8 cellular contexts compared by ENCODE assay signal in genomic region chr16:67537636-67538591, GRCh38. TPM values are rescaled to one million over a fixed set of nuclear protein-coding genes. Genes with fewer than 3 reads are reported as not detected.
DNase-seq lines count a peak whose midpoint lies in the region; ATAC-seq and TF ChIP-seq lines count a peak whose summit lies in the region.

No MANE protein-coding gene starts in this region.

- CTCF ChIA-PET in WTC11 (lab: Charles Lee): interaction anchor here (0.6 to 13.9 kb wide), 18 partner anchors 9 to 447 kb away, joined by 3 to 184 read pairs (median 4); partner anchors contain the start of genes ATP6V0D1, C16orf86, CARMIL2 and ENKD1

- DNase-seq in AG20443 (ENCODE audit: low spot score) (peak; percentile 71), H7 (peak; percentile 90), WTC11 (ENCODE audit: low spot score) (peak; percentile 42), NCI-H1105 (lab: John Stamatoyannopoulos, UW) (no peak), NCI-H1930 (lab: John Stamatoyannopoulos, UW) (no peak)
- peak; percentile 33 to 47 for DNase-seq in stimulated activated CD8-positive, alpha-beta memory T cell treated with anti-CD3 and anti-CD28 coated beads, Interleukin-15, amount 100 ng/mL, for 4 hours (ENCODE audit: low read depth in 2 of 2)

- H3K9me3 ChIP-seq in liver (ENCODE audit: control insufficient read depth in 4 of 4, low read length in 3 of 4): no peaks in the 10 kb centered on the region

- WGBS in liver: 1% methylated on average over 97 of the region's 97 CpGs

- peak overlapping the region; percentile 67 for H3K4me3 ChIP-seq in H7 (ENCODE audit: insufficient read depth, low read depth, low read length)
- H3K4me3 ChIP-seq in liver (ENCODE audit: low read depth in 1 of 3, low read length in 3 of 3): peak overlapping the region; percentile 44 to 64 (median 49)

- no peak for TF ChIP-seq RAD21 in liver (IDR thresholded peaks at IDR 0.05)

- TF ChIP-seq CTCF in WTC11 (IDR thresholded peaks at IDR 0.05): no peak
- no peak for TF ChIP-seq CTCF in liver (IDR thresholded peaks at IDR 0.05; ENCODE audit: low read depth, low read length, missing input control)

- H3K9ac ChIP-seq in liver (ENCODE audit: low read depth in 1 of 2, low read length in 2 of 2): peak overlapping the region in 1 of 2 donors; percentile 17

- H3K27ac ChIP-seq in cingulate gyrus (ENCODE audit: low read depth, low read length) (peak overlapping the region; percentile 84), liver (ENCODE audit: low read depth in 1 of 2, low read length in 2 of 2) (peak overlapping the region; percentile 75 to 77)

- peaks cover 2 to 24% (median 17%) of the 10 kb centered on the region in 4 donors for H3K4me1 ChIP-seq in liver (ENCODE audit: control insufficient read depth in 4 of 4, insufficient read depth in 4 of 4, low read length in 3 of 4)

- H3K9me3 Mint-ChIP-seq in WTC11: no peaks in the 10 kb centered on the region

- peaks cover 10% of the 10 kb centered on the region for H3K36me3 ChIP-seq in H7 (replicated peaks; ENCODE audit: control insufficient read depth, insufficient read depth, low read length)
- H3K36me3 ChIP-seq in liver (ENCODE audit: control insufficient read depth in 4 of 4, insufficient read depth in 3 of 4, low read depth in 1 of 4, low read length in 3 of 4): peaks cover 6 to 21% (median 9%) of the 10 kb centered on the region in 4 donors

- POLR2A ChIA-PET in WTC11 (lab: Charles Lee): interaction anchor here (1.0 kb wide), 1 partner anchor 9 kb away, joined by 3 read pairs; no protein-coding TSS in a partner anchor

- ATAC-seq in WTC11: no peak

- H3K36me3 Mint-ChIP-seq in WTC11: peaks cover 2% of the 10 kb centered on the region; the same call in 1 of the 2 replicates

- no peak overlapping the region for H3K27ac Mint-ChIP-seq in WTC11

- peaks cover 14% of the 10 kb centered on the region for H3K4me1 Mint-ChIP-seq in WTC11

- H3K27me3 ChIP-seq in H7 (ENCODE audit: control insufficient read depth, insufficient read depth, low read length): peaks cover 53% of the 10 kb centered on the region
- no peaks in the 10 kb centered on the region for H3K27me3 ChIP-seq in liver (ENCODE audit: control insufficient read depth in 4 of 4, insufficient read depth in 4 of 4, low read length in 3 of 4)

- H3K27me3 Mint-ChIP-seq in WTC11 (ENCODE audit: low read depth): peaks cover 90% of the 10 kb centered on the region

- peak overlapping the region; percentile 76 for H3K4me3 Mint-ChIP-seq in WTC11

TF ChIP-seq in WTC11, 78 proteins besides CTCF, POLR2A, EP300 and RAD21:
- TF ChIP-seq TEAD1 (CRISPR knock-in tag; IDR thresholded peaks at IDR 0.05) (no peak), RELA (CRISPR knock-in tag; IDR thresholded peaks at IDR 0.05; ENCODE audit: borderline replicate concordance) (no peak), ZNF219 (CRISPR knock-in tag; IDR thresholded peaks at IDR 0.05; ENCODE audit: borderline replicate concordance) (no peak), ZNF671 (CRISPR knock-in tag; IDR thresholded peaks at IDR 0.05) (no peak), JUN (CRISPR knock-in tag; IDR thresholded peaks at IDR 0.05) (no peak), MXD4 (CRISPR knock-in tag; IDR thresholded peaks at IDR 0.05; ENCODE audit: borderline replicate concordance) (no peak), ESRRA (CRISPR knock-in tag; IDR thresholded peaks at IDR 0.05; ENCODE audit: borderline replicate concordance) (no peak), TEAD4 (CRISPR knock-in tag; IDR thresholded peaks at IDR 0.05) (no peak), TP53 (CRISPR knock-in tag; IDR thresholded peaks at IDR 0.05) (no peak), NFATC4 (CRISPR knock-in tag; IDR thresholded peaks at IDR 0.05) (no peak), NR3C1 (CRISPR knock-in tag; conservative IDR thresholded peaks at IDR 0.05; ENCODE audit: low read depth) (no peak), ZNF263 (CRISPR knock-in tag; IDR thresholded peaks at IDR 0.05; ENCODE audit: low read depth) (no peak), FOXK1 (CRISPR knock-in tag; IDR thresholded peaks at IDR 0.05) (no peak)
- TF ChIP-seq, protein P1, sequence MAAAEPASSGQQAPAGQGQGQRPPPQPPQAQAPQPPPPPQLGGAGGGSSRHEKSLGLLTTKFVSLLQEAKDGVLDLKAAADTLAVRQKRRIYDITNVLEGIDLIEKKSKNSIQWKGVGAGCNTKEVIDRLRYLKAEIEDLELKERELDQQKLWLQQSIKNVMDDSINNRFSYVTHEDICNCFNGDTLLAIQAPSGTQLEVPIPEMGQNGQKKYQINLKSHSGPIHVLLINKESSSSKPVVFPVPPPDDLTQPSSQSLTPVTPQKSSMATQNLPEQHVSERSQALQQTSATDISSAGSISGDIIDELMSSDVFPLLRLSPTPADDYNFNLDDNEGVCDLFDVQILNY (CRISPR knock-in tag; IDR thresholded peaks at IDR 0.05): 0 out of 2 replicates have a peak, but pooled peaks have one; percentile 12
- TF ChIP-seq, protein P2, sequence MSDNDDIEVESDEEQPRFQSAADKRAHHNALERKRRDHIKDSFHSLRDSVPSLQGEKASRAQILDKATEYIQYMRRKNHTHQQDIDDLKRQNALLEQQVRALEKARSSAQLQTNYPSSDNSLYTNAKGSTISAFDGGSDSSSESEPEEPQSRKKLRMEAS (CRISPR knock-in tag; IDR thresholded peaks at IDR 0.05): 0 out of 2 replicates have a peak, but pooled peaks have one; percentile 6
TF ChIP-seq in WTC11: peak in this region for 2.

TF ChIP-seq in liver, 16 proteins besides CTCF, POLR2A, EP300 and RAD21:
- peak; percentile 50 for TF ChIP-seq REST (IDR thresholded peaks at IDR 0.05)
- TF ChIP-seq FOXA2 (IDR thresholded peaks at IDR 0.05): no peak

RNA-seq across cellular contexts. Expression of gene RIPOR1, which starts 9.3 kb away (rescaled TPM):
- total RNA-seq in H7 (2014; rRNA removed; shearing (Covaris generic)): 8.5 and 9.5 TPM in 2 replicates
- total RNA-seq in WTC11 (2021) (14.9 to 15.9 TPM (median 15.5 TPM) in 3 replicates), liver (10 to 100 TPM; 16.8 to 25.2 TPM)
- polyA plus RNA-seq in liver: 10 to 100 TPM in 1 of 2 donors, 1 to 10 TPM in 1; 7.6 to 13.8 TPM

RNA-seq across cellular contexts. Expression of gene CTCF, which starts 24.4 kb away (rescaled TPM):
- 35.7 and 42.9 TPM in 2 replicates for total RNA-seq in H7 (2014; rRNA removed; shearing (Covaris generic))
- 55.4 to 60.6 TPM (median 57.7 TPM) in 3 replicates for total RNA-seq in WTC11 (2021)
- total RNA-seq in liver: 10 to 100 TPM; 16.1 to 35.3 TPM
- 10 to 100 TPM; 10.1 to 14.9 TPM for polyA plus RNA-seq in liver

RNA-seq across cellular contexts. Expression of gene AGRP, which starts 54.6 kb away (rescaled TPM):
- total RNA-seq in H7 (2014; rRNA removed; shearing (Covaris generic)): 1.1 TPM in 1 of 2 replicates, not detected in the other
- total RNA-seq in WTC11 (2021): not detected in 3 replicates
- total RNA-seq in liver: not detected
- polyA plus RNA-seq in liver: under 1 TPM; 0.18 to 0.50 TPM

RNA-seq across cellular contexts. Expression of gene ATP6V0D1, which starts 57.0 kb away (rescaled TPM):
- 58.4 and 76.9 TPM in 2 replicates for total RNA-seq in H7 (2014; rRNA removed; shearing (Covaris generic))
- total RNA-seq in WTC11 (2021): 32.5 to 44.1 TPM (median 33.8 TPM) in 3 replicates
- 10 to 100 TPM; 73.2 to 80.2 TPM for total RNA-seq in liver
- 10 to 100 TPM; 47.6 to 59.9 TPM for polyA plus RNA-seq in liver

Comparison
In these comparisons a context has a peak if more than half of its experiments do, and no peak if none do; other contexts are left out.
1. DNase-seq: peak in AG20443 (single experiment), H7 (single experiment), WTC11 (single experiment) and stimulated activated CD8-positive, alpha-beta memory T cell treated with anti-CD3 and anti-CD28 coated beads, Interleukin-15, amount 100 ng/mL, for 4 hours (2 of 2); none in NCI-H1105 (single experiment) and NCI-H1930 (0 of 2).